In genomic region chr1:230140221-230141001, GRCh38 we compare ENCODE assay signal across 9 cellular contexts.
A peak's percentile ranks its signal among the peaks of the same experiment; 100 is the strongest.
DNase-seq lines count a peak whose midpoint lies in the region; ATAC-seq, FAIRE-seq and TF ChIP-seq lines count a peak whose summit lies in the region.
"Had no signal": no experiment of that assay in that cellular context is flagged by ENCODE, and none has a peak within 500 bp of the region (broad histone marks: within the 10 kb centered on the region; RNA-seq: fewer than 3 reads in every experiment).

No MANE protein-coding gene starts in this region.

- no peaks in the 10 kb centered on the region for H3K9me3 ChIP-seq in heart left ventricle
- no peaks in the 10 kb centered on the region for H3K9me3 ChIP-seq in skeletal muscle satellite cell (replicated peaks; ENCODE audit: low read length)

- no peak overlapping the region for H2AK5ac ChIP-seq in mesendoderm (ENCODE audit: low read length)

- H3K23ac ChIP-seq in mesendoderm (ENCODE audit: low read length): no peak overlapping the region

- no peak overlapping the region for H4K8ac ChIP-seq in mesendoderm (ENCODE audit: low read depth, low read length)

- H3K18ac ChIP-seq in mesendoderm (ENCODE audit: low read length): no peak overlapping the region

- H3K4me1 ChIP-seq in heart left ventricle (peaks cover 3 to 84% (median 70%) of the 10 kb centered on the region in 12 donors), skeletal muscle satellite cell (ENCODE audit: control insufficient read depth, insufficient read depth, low read length) (peaks cover 30% of the 10 kb centered on the region), mesendoderm (ENCODE audit: control insufficient read depth, low read depth, low read length) (peaks cover under 1% of the 10 kb centered on the region)

- TF ChIP-seq CTCF in heart left ventricle (IDR thresholded peaks at IDR 0.05) (no peak), D721Med (IDR thresholded peaks at IDR 0.05; ENCODE audit: insufficient read depth, missing control alignments) (no peak)

- FAIRE-seq in D721Med (lab: Jason Lieb, UNC): no peak

- H3K79me1 ChIP-seq in mesendoderm (ENCODE audit: low read length): peaks cover 9% of the 10 kb centered on the region

- no peak overlapping the region for H2BK120ac ChIP-seq in mesendoderm (ENCODE audit: low read depth, low read length)

- H4K5ac ChIP-seq in mesendoderm (ENCODE audit: low read length): no peak overlapping the region

- H3K9ac ChIP-seq in skeletal muscle satellite cell (ENCODE audit: low read depth, low read length) (peak overlapping the region; percentile 70), mesendoderm (ENCODE audit: low read length) (no peak overlapping the region)

- H3K4me3 ChIP-seq in heart left ventricle: no peak overlapping the region
- H3K4me3 ChIP-seq in skeletal muscle satellite cell (ENCODE audit: low read length): peak overlapping the region; percentile 30
- H3K4me3 ChIP-seq in mesendoderm (ENCODE audit: low read length): no peak overlapping the region

- H3K4me2 ChIP-seq in skeletal muscle satellite cell (ENCODE audit: low read length): peak overlapping the region; percentile 71
- H3K4me2 ChIP-seq in mesendoderm (ENCODE audit: low read length): no peak overlapping the region

- no peak for TF ChIP-seq POLR2A in heart left ventricle (IDR thresholded peaks at IDR 0.05)

- ATAC-seq in SK-N-SH treated with all-trans-retinoic acid at 6 μM for 48 hours (peak; percentile 42), heart left ventricle (peak; percentile 17 to 69 (median 35))

- H3K27ac ChIP-seq in heart left ventricle: peak overlapping the region in 3 of 12 donors; percentile 23 to 40 (median 27)
- no peak overlapping the region for H3K27ac ChIP-seq in mesendoderm (ENCODE audit: low read depth, low read length)

- no peak overlapping the region for H2BK5ac ChIP-seq in mesendoderm (ENCODE audit: low read length)

- no peak overlapping the region for H3K4ac ChIP-seq in mesendoderm (ENCODE audit: low read depth, low read length)

- H3K79me2 ChIP-seq in mesendoderm (ENCODE audit: control insufficient read depth, insufficient read depth, low read length): peaks cover 4% of the 10 kb centered on the region

- WGBS in heart left ventricle, 4 donors: 28 to 58% (median 44%) methylated on average over 11 of the region's 11 CpGs
- WGBS in mesendoderm (ENCODE audit: extremely low coverage, insufficient coverage, low lambda C conversion rate): no CpG with 5 or more reads among the region's 11 CpGs

- intact Hi-C loops in heart left ventricle (cut with DNase I): no loop called here

- H2BK15ac ChIP-seq in mesendoderm (replicated peaks; ENCODE audit: low read depth): no peak overlapping the region

- H3K27me3 ChIP-seq in heart left ventricle (no peaks in the 10 kb centered on the region), skeletal muscle satellite cell (ENCODE audit: control insufficient read depth, insufficient read depth, low read length) (no peaks in the 10 kb centered on the region), mesendoderm (ENCODE audit: insufficient read depth, low read length, poor library complexity) (no peaks in the 10 kb centered on the region)

- no peak overlapping the region for H3K56ac ChIP-seq in mesendoderm (ENCODE audit: low read length)

- DNase-seq in NCI-H345 (lab: John Stamatoyannopoulos, UW): peak; percentile 31
- no peak for DNase-seq in NCI-H345 treated with DMSO at 0.1 percent for 48 hours (lab: John Stamatoyannopoulos, UW; ENCODE audit: unreplicated experiment)
- DNase-seq in heart left ventricle: peak in 4 of 5 donors; percentile 49 to 73 (median 54)
- DNase-seq in mesendoderm: no peak
- no peak for DNase-seq in ecto neural progenitor cell (ENCODE audit: low spot score)
- DNase-seq in D721Med (ENCODE audit: insufficient read length, low spot score): no peak
- DNase-seq: activated naive CD8-positive, alpha-beta T cell treated with anti-CD3 and anti-CD28 coated beads, Interleukin-2, amount 10 ng/mL, durations not matched to agents 7 days and 5 days had no signal

- H3K36me3 ChIP-seq in heart left ventricle (no peaks in the 10 kb centered on the region), skeletal muscle satellite cell (ENCODE audit: insufficient read depth, low read length) (no peaks in the 10 kb centered on the region), mesendoderm (ENCODE audit: control insufficient read depth, insufficient read depth, low read length) (no peaks in the 10 kb centered on the region)

TF ChIP-seq in SK-N-SH treated with all-trans-retinoic acid at 6 μM for 48 hours, 23 proteins besides CTCF, POLR2A, EP300 and RAD21:
- TF ChIP-seq SNAI2 (CRISPR knock-in tag; IDR thresholded peaks at IDR 0.05) (no peak), ZNF565 (CRISPR knock-in tag; conservative IDR thresholded peaks at IDR 0.05; ENCODE audit: low read depth) (no peak), ZNF70 (CRISPR knock-in tag; IDR thresholded peaks at IDR 0.05) (no peak), PATZ1 (CRISPR knock-in tag; IDR thresholded peaks at IDR 0.05; ENCODE audit: borderline replicate concordance) (no peak), ZFP3 (CRISPR knock-in tag; IDR thresholded peaks at IDR 0.05) (no peak), OSR1 (CRISPR knock-in tag; IDR thresholded peaks at IDR 0.05) (no peak), CSDC2 (CRISPR knock-in tag; IDR thresholded peaks at IDR 0.05) (no peak), CREB5 (CRISPR knock-in tag; IDR thresholded peaks at IDR 0.05; ENCODE audit: low read depth) (no peak), ZC3H10 (CRISPR knock-in tag; IDR thresholded peaks at IDR 0.05) (no peak), ZNF8 (CRISPR knock-in tag; IDR thresholded peaks at IDR 0.05) (no peak), TCF4 (CRISPR knock-in tag; IDR thresholded peaks at IDR 0.05; ENCODE audit: borderline replicate concordance) (no peak)

Comparison
In these comparisons a context has a peak if more than half of its experiments do, and no peak if none do; other contexts are left out.
1. DNase-seq: peak in NCI-H345 (single experiment) and heart left ventricle (4 of 5); none in NCI-H345 treated with DMSO at 0.1 percent for 48 hours (single experiment), mesendoderm (single experiment), ecto neural progenitor cell (single experiment) and D721Med (single experiment).